Comparison of ENCODE assay signal across 16 cellular contexts in the genomic region with DNA sequence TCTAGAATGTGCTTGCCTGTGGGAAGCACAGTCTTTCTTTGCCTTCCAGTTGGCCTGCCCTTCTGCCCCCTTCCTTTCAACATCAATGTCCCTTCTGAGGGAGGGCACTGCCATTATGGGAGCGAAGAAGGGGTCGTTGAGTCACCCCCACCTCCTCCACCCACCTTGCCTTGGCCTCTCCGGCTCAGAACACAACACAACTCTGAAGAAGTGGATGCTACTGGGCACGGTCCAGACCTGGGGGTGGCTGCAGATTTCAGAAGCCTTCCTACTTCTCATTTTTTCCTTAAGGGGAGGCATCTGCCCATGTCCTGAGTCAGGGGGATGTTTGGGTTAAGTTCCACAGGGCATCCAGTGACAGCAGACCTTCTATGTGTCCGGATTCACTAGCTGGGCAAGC.
DNase-seq lines count a peak whose midpoint lies in the region; ATAC-seq, FAIRE-seq and TF ChIP-seq lines count a peak whose summit lies in the region.
"Had no signal": no experiment of that assay in that cellular context is flagged by ENCODE, and none has a peak within 500 bp of the region (broad histone marks: within the 10 kb centered on the region; RNA-seq: fewer than 3 reads in every experiment).

No MANE protein-coding gene starts in this region.

- TF ChIP-seq EP300 in H1 (IDR thresholded peaks at IDR 0.05; ENCODE audit: borderline replicate concordance in 1 of 2, low read depth in 2 of 2, low read length in 2 of 2), result no peak

- no peak for TF ChIP-seq RAD21 in H1 (IDR thresholded peaks at IDR 0.05 in 1 of 2, conservative IDR thresholded peaks at IDR 0.05 in 1 of 2; ENCODE audit: low read depth in 2 of 2, low read length in 2 of 2)

- no peak for TF ChIP-seq CTCF in natural killer cell (IDR thresholded peaks at IDR 0.05)
- no peak for TF ChIP-seq CTCF in H1 (IDR thresholded peaks at IDR 0.05; ENCODE audit: control extremely low read depth in 1 of 3, insufficient read depth in 1 of 3, low read depth in 1 of 3, low read length in 3 of 3)
- TF ChIP-seq CTCF in psoas muscle (IDR thresholded peaks at IDR 0.05), result no peak
- no peak for TF ChIP-seq CTCF in mucosa of descending colon (IDR thresholded peaks at IDR 0.05)

- H3K9me3 Mint-ChIP-seq in natural killer cell, result no peaks in the 10 kb centered on the region
- peaks cover 4% of the 10 kb centered on the region for H3K9me3 Mint-ChIP-seq in natural killer cell treated with Interleukin-12 subunit alpha and Interleukin-12 subunit beta and Interleukin-15 and Interleukin-18, amount 100 ng/mL, for 72 hours
- H3K9me3 Mint-ChIP-seq: CD4-positive, alpha-beta memory T cell had no signal

- POLR2A ChIA-PET in H1 (lab: Charles Lee; ENCODE audit: partially characterized antibody), result no interaction called here

- H3K4me2 ChIP-seq in H1 (ENCODE audit: insufficient read depth in 1 of 2, low read depth in 2 of 2, low read length in 2 of 2) (no peak overlapping the region), mesenchymal stem cell (ENCODE audit: low read length, poor library complexity, severe bottlenecking) (no peak overlapping the region)
- H3K4me2 ChIP-seq: PC-9 had no signal

- H3K4ac ChIP-seq in H1 (replicated peaks; ENCODE audit: insufficient read length, low read depth, low read length) (no peak overlapping the region), mesenchymal stem cell (ENCODE audit: low read depth in 1 of 2, low read length in 2 of 2) (no peak overlapping the region)

- peaks cover 0 to 11% (median 5%) of the 10 kb centered on the region in 4 experiments; a peak in 4 of 7 replicates for H3K4me1 ChIP-seq in H1 (replicated peaks in 1 of 4; ENCODE audit: control insufficient read depth in 3 of 4, insufficient read depth in 4 of 4, low read length in 3 of 4)
- peaks cover 83% of the 10 kb centered on the region for H3K4me1 ChIP-seq in psoas muscle
- H3K4me1 ChIP-seq in mucosa of descending colon (ENCODE audit: low read depth), result peaks cover 5% of the 10 kb centered on the region
- H3K4me1 ChIP-seq in mesenchymal stem cell (ENCODE audit: control insufficient read depth, insufficient read depth, low read depth, low read length), result peaks cover 5% of the 10 kb centered on the region

- H3K9ac ChIP-seq in H1 (replicated peaks in 1 of 4; ENCODE audit: extremely low read depth in 1 of 4, low read depth in 3 of 4, low read length in 3 of 4), result no peak overlapping the region
- H3K9ac ChIP-seq in mesenchymal stem cell (ENCODE audit: low read length), result no peak overlapping the region

- H3K27ac ChIP-seq in H1 (ENCODE audit: low read depth, low read length) (no peak overlapping the region), psoas muscle (peak overlapping the region; percentile 77), mesenchymal stem cell (ENCODE audit: low read length, poor library complexity, severe bottlenecking) (no peak overlapping the region)
- H3K27ac ChIP-seq: PC-9 had no signal

- H2BK20ac ChIP-seq in H1 (ENCODE audit: low read length), result peak overlapping the region; percentile 68; the same call in 1 of the 2 replicates

- H3K27me3 ChIP-seq in H1 (replicated peaks in 1 of 4; ENCODE audit: control insufficient read depth in 3 of 4, extremely low read depth in 1 of 4, insufficient read depth in 3 of 4, low read length in 3 of 4), result no peaks in the 10 kb centered on the region
- no peaks in the 10 kb centered on the region for H3K27me3 ChIP-seq in psoas muscle (ENCODE audit: insufficient read depth in 3 of 3, low read length in 2 of 3)
- H3K27me3 ChIP-seq in mesenchymal stem cell (ENCODE audit: control insufficient read depth in 1 of 2, insufficient read depth in 1 of 2, low read length in 2 of 2), result no peaks in the 10 kb centered on the region

- H2BK12ac ChIP-seq in H1 (ENCODE audit: low read depth, low read length) (peak overlapping the region; percentile 10), mesenchymal stem cell (ENCODE audit: low read length in 2 of 2) (no peak overlapping the region)

- DNase-seq in natural killer cell (no peak), H1 (ENCODE audit: low read depth in 1 of 2, low spot score in 2 of 2) (no peak), psoas muscle (no peak), mucosa of descending colon (no peak), foreskin melanocyte (no peak), mesenchymal stem cell (no peak)
- DNase-seq in natural killer cell treated with Interleukin-12 subunit alpha and Interleukin-12 subunit beta and Interleukin-15 and Interleukin-18, amount 100 ng/mL, for 72 hours (ENCODE audit: low spot score), result no peak
- DNase-seq: CD4-positive, alpha-beta memory T cell; DMS 273 treated with DMSO at 0.1 percent for 48 hours; KG1; NCI-H1105; NCI-H1694 treated with DMSO at 0.1 percent for 48 hours; NCI-H446 treated with DMSO at 0.1 percent for 48 hours; NCI-H774; PC-9 had no signal

- H3K27me3 Mint-ChIP-seq in natural killer cell (ENCODE audit: low read depth in 2 of 2), result no peaks in the 10 kb centered on the region
- no peaks in the 10 kb centered on the region for H3K27me3 Mint-ChIP-seq in natural killer cell treated with Interleukin-12 subunit alpha and Interleukin-12 subunit beta and Interleukin-15 and Interleukin-18, amount 100 ng/mL, for 72 hours
- H3K27me3 Mint-ChIP-seq: CD4-positive, alpha-beta memory T cell had no signal

- no peak overlapping the region for H2BK120ac ChIP-seq in H1 (replicated peaks; ENCODE audit: low read depth, low read length)
- no peak overlapping the region for H2BK120ac ChIP-seq in mesenchymal stem cell (ENCODE audit: low read depth, low read length)

- H3K36me3 ChIP-seq in H1 (ENCODE audit: control insufficient read depth in 2 of 4, insufficient read depth in 4 of 4, low read length in 3 of 4) (no peaks in the 10 kb centered on the region), psoas muscle (ENCODE audit: insufficient read depth in 1 of 2, low read depth in 1 of 2) (no peaks in the 10 kb centered on the region), mucosa of descending colon (ENCODE audit: low read depth) (no peaks in the 10 kb centered on the region), mesenchymal stem cell (ENCODE audit: control insufficient read depth in 1 of 2, insufficient read depth in 2 of 2, low read depth in 1 of 2, low read length in 2 of 2) (no peaks in the 10 kb centered on the region)

- no peaks in the 10 kb centered on the region for H3K79me2 ChIP-seq in H1 (ENCODE audit: control insufficient read depth in 1 of 2, insufficient read depth in 2 of 2, low read length in 2 of 2)

- no peak overlapping the region for H3K23ac ChIP-seq in H1 (ENCODE audit: insufficient read length)
- no peak overlapping the region for H3K23ac ChIP-seq in mesenchymal stem cell (ENCODE audit: low read length in 2 of 2)

- H3K14ac ChIP-seq in H1 (ENCODE audit: insufficient read length) (no peak overlapping the region), mesenchymal stem cell (ENCODE audit: low read length in 2 of 2) (no peak overlapping the region)

- H2AK5ac ChIP-seq in H1 (ENCODE audit: low read depth, low read length) (no peak overlapping the region), mesenchymal stem cell (ENCODE audit: low read length, severe bottlenecking) (no peak overlapping the region)

- intact Hi-C loops in natural killer cell (cut with micrococcal nuclease), result no loop called here
- intact Hi-C loops in psoas muscle (cut with DNase I), result loop anchor here (5.0 kb wide), 3 partner anchors 37 to 72 kb away; a partner anchor contains a TSS
- intact Hi-C loops in mucosa of descending colon (cut with DNase I, micrococcal nuclease), result no loop called here

- peak overlapping the region; percentile 68 to 80 for H3K27ac Mint-ChIP-seq in natural killer cell
- peak overlapping the region in 1 of 2 donors; percentile 16 for H3K27ac Mint-ChIP-seq in natural killer cell treated with Interleukin-12 subunit alpha and Interleukin-12 subunit beta and Interleukin-15 and Interleukin-18, amount 100 ng/mL, for 72 hours
- H3K27ac Mint-ChIP-seq: B cell had no signal

- H4K8ac ChIP-seq in H1 (ENCODE audit: extremely low read depth, insufficient read depth, low read length), result no peak overlapping the region
- H4K8ac ChIP-seq in mesenchymal stem cell (ENCODE audit: low read length), result no peak overlapping the region

- H3K79me1 ChIP-seq in H1 (ENCODE audit: low read depth, low read length) (no peaks in the 10 kb centered on the region; the same call in 1 of the 2 replicates), mesenchymal stem cell (replicated peaks; ENCODE audit: low read length, poor library complexity, severe bottlenecking) (no peaks in the 10 kb centered on the region)

- no peaks in the 10 kb centered on the region for H4K20me1 ChIP-seq in H1 (replicated peaks in 1 of 2; ENCODE audit: control insufficient read depth in 1 of 2, insufficient read depth in 2 of 2, low read length in 2 of 2)

- no peak overlapping the region for H3K18ac ChIP-seq in H1 (ENCODE audit: extremely low read depth, low read length)
- H3K18ac ChIP-seq in mesenchymal stem cell (ENCODE audit: low read depth in 1 of 2, low read length in 2 of 2), result no peak overlapping the region

- H2BK5ac ChIP-seq in H1 (ENCODE audit: low read depth, low read length), result no peak overlapping the region
- no peak overlapping the region for H2BK5ac ChIP-seq in mesenchymal stem cell (ENCODE audit: low read depth, low read length, poor library complexity, severe bottlenecking)

- no peak overlapping the region for H3K56ac ChIP-seq in H1 (replicated peaks; ENCODE audit: insufficient read length, low read depth, low read length)

- H4K5ac ChIP-seq in H1 (ENCODE audit: insufficient read length, low read depth, low read length), result no peak overlapping the region

- 78% methylated on average over 5 of the region's 5 CpGs; no CpG with 5 or more reads in 1 of the 2 experiments for WGBS in H1 (ENCODE audit: extremely low coverage in 1 of 2, insufficient coverage in 1 of 2, insufficient read length in 1 of 2, insufficient replicate concordance in 2 of 2, low coverage in 1 of 2, low lambda C conversion rate in 2 of 2, missing lambda C conversion rate in 1 of 2), 2 experiments
- WGBS in psoas muscle, 3 donors, result 69 to 75% (median 70%) methylated on average over 5 of the region's 5 CpGs
- 75% methylated on average over 5 of the region's 5 CpGs for WGBS in mesenchymal stem cell

- H3K4me1 Mint-ChIP-seq in natural killer cell, result peaks cover 88 to 91% of the 10 kb centered on the region in 2 donors
- peaks cover 40 to 63% of the 10 kb centered on the region in 2 donors for H3K4me1 Mint-ChIP-seq in natural killer cell treated with Interleukin-12 subunit alpha and Interleukin-12 subunit beta and Interleukin-15 and Interleukin-18, amount 100 ng/mL, for 72 hours (ENCODE audit: low read depth in 2 of 2)

- H3K36me3 Mint-ChIP-seq in natural killer cell, result no peaks in the 10 kb centered on the region
- peaks cover 4% of the 10 kb centered on the region for H3K36me3 Mint-ChIP-seq in natural killer cell treated with Interleukin-12 subunit alpha and Interleukin-12 subunit beta and Interleukin-15 and Interleukin-18, amount 100 ng/mL, for 72 hours
- H3K36me3 Mint-ChIP-seq: CD4-positive, alpha-beta memory T cell had no signal

- H3K4me3 Mint-ChIP-seq in natural killer cell, result no peak overlapping the region
- no peak overlapping the region for H3K4me3 Mint-ChIP-seq in natural killer cell treated with Interleukin-12 subunit alpha and Interleukin-12 subunit beta and Interleukin-15 and Interleukin-18, amount 100 ng/mL, for 72 hours
- H3K4me3 Mint-ChIP-seq: B cell; CD4-positive, alpha-beta memory T cell had no signal

- no peak for TF ChIP-seq POLR2A in H1 (IDR thresholded peaks at IDR 0.05; ENCODE audit: control extremely low read depth in 1 of 2, low read depth in 2 of 2, low read length in 2 of 2)

- ATAC-seq in natural killer cell, result no peak
- no peak for ATAC-seq in natural killer cell treated with Interleukin-12 subunit alpha and Interleukin-12 subunit beta and Interleukin-15 and Interleukin-18, amount 100 ng/mL, for 72 hours
- no peak for ATAC-seq in psoas muscle
- no peak for ATAC-seq in mucosa of descending colon

- no peak for FAIRE-seq in H1 (lab: Jason Lieb, UNC)

- CTCF ChIA-PET in H1 (lab: Charles Lee; ENCODE audit: partially characterized antibody), result no interaction called here

- H2AFZ ChIP-seq in H1 (ENCODE audit: low read length) (no peak overlapping the region), mesenchymal stem cell (ENCODE audit: low read depth, low read length) (no peak overlapping the region)
- H2AFZ ChIP-seq: PC-9 had no signal

- no peaks in the 10 kb centered on the region for H3K23me2 ChIP-seq in H1 (ENCODE audit: low read depth, low read length)

- H3K9me3 ChIP-seq in H1 (ENCODE audit: insufficient read depth in 2 of 2, low read depth in 1 of 2, low read length in 1 of 2), result no peaks in the 10 kb centered on the region
- H3K9me3 ChIP-seq in psoas muscle, result no peaks in the 10 kb centered on the region
- H3K9me3 ChIP-seq in mucosa of descending colon, result no peaks in the 10 kb centered on the region
- H3K9me3 ChIP-seq in mesenchymal stem cell (ENCODE audit: control insufficient read depth, low read length), result no peaks in the 10 kb centered on the region

- H3K4me3 ChIP-seq in H1 (ENCODE audit: extremely low read depth in 1 of 4, insufficient read depth in 2 of 4, low read depth in 3 of 4, low read length in 4 of 4), result no peak overlapping the region
- H3K4me3 ChIP-seq in psoas muscle, result no peak overlapping the region
- no peak overlapping the region for H3K4me3 ChIP-seq in mucosa of descending colon
- no peak overlapping the region for H3K4me3 ChIP-seq in mesenchymal stem cell (ENCODE audit: insufficient read depth in 1 of 2, low read depth in 1 of 2, low read length in 2 of 2)
- H3K4me3 ChIP-seq: PC-9 had no signal

- no peak overlapping the region for H4K91ac ChIP-seq in H1 (replicated peaks; ENCODE audit: insufficient read length, low read length)
- H4K91ac ChIP-seq in mesenchymal stem cell (ENCODE audit: low read length), result no peak overlapping the region

- H2BK15ac ChIP-seq in H1 (ENCODE audit: low read length), result peak overlapping the region; percentile 92
- H2BK15ac ChIP-seq in mesenchymal stem cell (ENCODE audit: low read depth, poor library complexity, severe bottlenecking), result no peak overlapping the region

Comparison
In these comparisons a context has a peak if more than half of its experiments do, and no peak if none do; other contexts are left out.
1. intact Hi-C loops: an anchor here in psoas muscle (5.0 kb wide); none called in natural killer cell and mucosa of descending colon.